In genomic region chr11:113314065-113314388, GRCh38 we compare ENCODE assay signal across 8 cellular contexts. TPM values are rescaled to one million over a fixed set of nuclear protein-coding genes. Genes with fewer than 3 reads are reported as not detected.
DNase-seq lines count a peak whose midpoint lies in the region; ATAC-seq, FAIRE-seq and TF ChIP-seq lines count a peak whose summit lies in the region.

No MANE protein-coding gene starts in this region.

- H3K9me2 ChIP-seq in MM.1S (replicated peaks; ENCODE audit: insufficient read depth, low read length), result no peaks in the 10 kb centered on the region

- FAIRE-seq in H1 (lab: Jason Lieb, UNC), result no peak

- no peak overlapping the region; the same call in 1 of the 2 replicates for H4K8ac ChIP-seq in H1 (ENCODE audit: extremely low read depth, insufficient read depth, low read length)

- H2BK15ac ChIP-seq in H1 (ENCODE audit: low read length), result no peak overlapping the region

- no peak overlapping the region for H2BK5ac ChIP-seq in H1 (ENCODE audit: low read depth, low read length)

- H3K9me3 Mint-ChIP-seq in neural crest cell, result peaks cover 3% of the 10 kb centered on the region

- peak overlapping the region; percentile 87 for H3K4me3 Mint-ChIP-seq in neural crest cell

- WGBS in H1 (ENCODE audit: extremely low coverage in 1 of 2, insufficient coverage in 1 of 2, insufficient read length in 1 of 2, insufficient replicate concordance in 2 of 2, low coverage in 1 of 2, low lambda C conversion rate in 2 of 2, missing lambda C conversion rate in 1 of 2), 2 experiments, result 11% methylated on average over 9 of the region's 9 CpGs; no CpG with 5 or more reads in 1 of the 2 experiments
- WGBS in aorta, 2 donors, result 2% methylated on average over 9 of the region's 9 CpGs

- H3K4me1 ChIP-seq in MM.1S (ENCODE audit: low read length) (peaks cover 10% of the 10 kb centered on the region), H1 (replicated peaks in 1 of 4; ENCODE audit: control insufficient read depth in 3 of 4, insufficient read depth in 4 of 4, low read length in 3 of 4) (peaks cover 0 to 13% (median 6%) of the 10 kb centered on the region in 4 experiments; a peak in 6 of 7 replicates), aorta (ENCODE audit: control insufficient read depth in 1 of 2, insufficient read depth in 2 of 2, low read length in 2 of 2) (no peaks in the 10 kb centered on the region)

- no peak for TF ChIP-seq CTCF in BJ (IDR thresholded peaks at IDR 0.05; ENCODE audit: insufficient read depth, low read depth, low read length)
- TF ChIP-seq CTCF in MM.1S (IDR thresholded peaks at IDR 0.05; ENCODE audit: low read length), result no peak
- no peak for TF ChIP-seq CTCF in H1 (IDR thresholded peaks at IDR 0.05; ENCODE audit: control extremely low read depth in 1 of 3, insufficient read depth in 1 of 3, low read depth in 1 of 3, low read length in 3 of 3)
- no peak for TF ChIP-seq CTCF in neural crest cell (conservative IDR thresholded peaks at IDR 0.05)

- H3K14ac ChIP-seq in H1 (ENCODE audit: insufficient read length), result no peak overlapping the region

- H2BK120ac ChIP-seq in H1 (replicated peaks; ENCODE audit: low read depth, low read length), result no peak overlapping the region

- peaks cover 18% of the 10 kb centered on the region for H3K36me3 Mint-ChIP-seq in neural crest cell (ENCODE audit: low read depth)

- no peak overlapping the region for H3K4ac ChIP-seq in H1 (replicated peaks; ENCODE audit: insufficient read length, low read depth, low read length)

- no peak overlapping the region for H2BK20ac ChIP-seq in H1 (ENCODE audit: low read length)

- no peak overlapping the region; the same call in 1 of the 2 replicates for H3K9ac ChIP-seq in MM.1S (ENCODE audit: low read length)
- peak overlapping the region in 1 of 4 experiments; percentile 47; a peak in 1 of 7 replicates for H3K9ac ChIP-seq in H1 (replicated peaks in 1 of 4; ENCODE audit: extremely low read depth in 1 of 4, low read depth in 3 of 4, low read length in 3 of 4)

- H4K20me1 ChIP-seq in MM.1S (ENCODE audit: insufficient read depth, low read length) (no peaks in the 10 kb centered on the region), H1 (replicated peaks in 1 of 2; ENCODE audit: control insufficient read depth in 1 of 2, insufficient read depth in 2 of 2, low read length in 2 of 2) (no peaks in the 10 kb centered on the region)

- H4K91ac ChIP-seq in H1 (replicated peaks; ENCODE audit: insufficient read length, low read length), result no peak overlapping the region

- H3K4me2 ChIP-seq in MM.1S (ENCODE audit: low read depth, low read length), result peak overlapping the region; percentile 57
- peak overlapping the region; percentile 61 to 93 for H3K4me2 ChIP-seq in H1 (ENCODE audit: insufficient read depth in 1 of 2, low read depth in 2 of 2, low read length in 2 of 2)

- TF ChIP-seq EP300 in H1 (IDR thresholded peaks at IDR 0.05; ENCODE audit: borderline replicate concordance in 1 of 2, low read depth in 2 of 2, low read length in 2 of 2), result no peak

- CTCF ChIA-PET in BJ (lab: Yijun Ruan, JAX), result interaction anchor here (1.5 to 3.7 kb wide), 3 partner anchors 10 to 416 kb away, joined by 4 to 20 read pairs (median 7); no protein-coding TSS in a partner anchor
- CTCF ChIA-PET in H1 (lab: Charles Lee; ENCODE audit: partially characterized antibody), result interaction anchor here (0.6 to 1.3 kb wide), 8 partner anchors 9 to 416 kb away, joined by 3 to 5 read pairs (median 4); no protein-coding TSS in a partner anchor

- no peak overlapping the region for H3K27ac Mint-ChIP-seq in neural crest cell (ENCODE audit: unreplicated experiment)

- H3K9me3 ChIP-seq in MM.1S (replicated peaks; ENCODE audit: insufficient read depth, low read length), result no peaks in the 10 kb centered on the region
- H3K9me3 ChIP-seq in H1 (ENCODE audit: insufficient read depth in 2 of 2, low read depth in 1 of 2, low read length in 1 of 2), result no peaks in the 10 kb centered on the region
- no peaks in the 10 kb centered on the region for H3K9me3 ChIP-seq in aorta (ENCODE audit: control insufficient read depth, low read length)

- H3K56ac ChIP-seq in H1 (replicated peaks; ENCODE audit: insufficient read length, low read depth, low read length), result no peak overlapping the region

- no peaks in the 10 kb centered on the region for H3K27me3 ChIP-seq in BJ (ENCODE audit: control insufficient read depth, insufficient read depth, low read length)
- no peaks in the 10 kb centered on the region for H3K27me3 ChIP-seq in MM.1S (replicated peaks; ENCODE audit: insufficient read depth, low read length)
- H3K27me3 ChIP-seq in H1 (replicated peaks in 1 of 4; ENCODE audit: control insufficient read depth in 3 of 4, extremely low read depth in 1 of 4, insufficient read depth in 3 of 4, low read length in 3 of 4), result peaks cover 0 to 8% (median 3%) of the 10 kb centered on the region in 4 experiments; a peak in 1 of 7 replicates
- no peaks in the 10 kb centered on the region for H3K27me3 ChIP-seq in aorta (ENCODE audit: control insufficient read depth in 1 of 2, insufficient read depth in 2 of 2, low read length in 1 of 2)

- no peak overlapping the region for H2AK5ac ChIP-seq in H1 (ENCODE audit: low read depth, low read length)

- no peaks in the 10 kb centered on the region for H3F3A ChIP-seq in MM.1S (ENCODE audit: insufficient read depth, low read length)

- POLR2A ChIA-PET in BJ (lab: Charles Lee) (no interaction called here), H1 (lab: Charles Lee; ENCODE audit: partially characterized antibody) (interaction anchor here (1.0 to 1.2 kb wide), 2 partner anchors 16 to 18 kb away, joined by 3 read pairs; no protein-coding TSS in a partner anchor)

- no peak overlapping the region for H2BK12ac ChIP-seq in H1 (ENCODE audit: low read depth, low read length)

- no peak; a peak in 1 of 3 replicates for TF ChIP-seq POLR2A in H1 (IDR thresholded peaks at IDR 0.05; ENCODE audit: control extremely low read depth in 1 of 2, low read depth in 2 of 2, low read length in 2 of 2)

- H3K79me1 ChIP-seq in H1 (ENCODE audit: low read depth, low read length), result no peaks in the 10 kb centered on the region

- TF ChIP-seq RAD21 in H1 (IDR thresholded peaks at IDR 0.05 in 1 of 2, conservative IDR thresholded peaks at IDR 0.05 in 1 of 2; ENCODE audit: low read depth in 2 of 2, low read length in 2 of 2), result no peak

- H3K79me2 ChIP-seq in MM.1S (ENCODE audit: low read length) (peaks cover 7% of the 10 kb centered on the region; the same call in 1 of the 2 replicates), H1 (ENCODE audit: control insufficient read depth in 1 of 2, insufficient read depth in 2 of 2, low read length in 2 of 2) (no peaks in the 10 kb centered on the region)

- H3K27ac ChIP-seq in MM.1S (ENCODE audit: low read length), result no peak overlapping the region; the same call in 1 of the 2 replicates
- H3K27ac ChIP-seq in H1 (ENCODE audit: low read depth, low read length), result no peak overlapping the region
- H3K27ac ChIP-seq in aorta (ENCODE audit: low read depth in 1 of 2, low read length in 2 of 2), result peak overlapping the region in 1 of 2 donors; percentile 22

- DNase-seq in BJ (ENCODE audit: low read depth) (no peak), MM.1S (no peak), H1 (ENCODE audit: low read depth in 1 of 2, low spot score in 2 of 2) (no peak), neural crest cell (ENCODE audit: low read depth, low spot score) (no peak), activated gamma-delta T cell (lab: John Stamatoyannopoulos, UW) (no peak), EL (no peak), aorta (no peak)

- intact Hi-C loops in aorta (cut with DNase I), result loop anchor here in 1 of 2 donors (5.0 kb wide), 1 partner anchor 218 kb away; no protein-coding TSS in a partner anchor

- H2AFZ ChIP-seq in MM.1S (ENCODE audit: low read length), result peak overlapping the region; percentile 71
- peak overlapping the region; percentile 82 for H2AFZ ChIP-seq in H1 (ENCODE audit: low read length)

- no peaks in the 10 kb centered on the region for H3K36me3 ChIP-seq in BJ (ENCODE audit: control insufficient read depth, insufficient read depth, low read length)
- H3K36me3 ChIP-seq in MM.1S (replicated peaks; ENCODE audit: insufficient read depth, low read length), result no peaks in the 10 kb centered on the region
- H3K36me3 ChIP-seq in H1 (ENCODE audit: control insufficient read depth in 2 of 4, insufficient read depth in 4 of 4, low read length in 3 of 4), result no peaks in the 10 kb centered on the region
- H3K36me3 ChIP-seq in aorta (ENCODE audit: control insufficient read depth in 1 of 2, insufficient read depth in 2 of 2, low read length in 1 of 2), result peaks cover 0 to 2% of the 10 kb centered on the region in 2 donors

- H3K4me1 Mint-ChIP-seq in neural crest cell, result peaks cover 16% of the 10 kb centered on the region

- no peak overlapping the region for H3K23ac ChIP-seq in H1 (ENCODE audit: insufficient read length)

- H3K23me2 ChIP-seq in H1 (ENCODE audit: low read depth, low read length), result peaks cover 6% of the 10 kb centered on the region

- peaks cover 50% of the 10 kb centered on the region for H3K27me3 Mint-ChIP-seq in neural crest cell (ENCODE audit: low read depth)

- H3K18ac ChIP-seq in H1 (ENCODE audit: extremely low read depth, low read length), result no peak overlapping the region

- H3K4me3 ChIP-seq in BJ (ENCODE audit: low read depth, low read length) (peak overlapping the region; percentile 83), MM.1S (ENCODE audit: low read length) (peak overlapping the region; percentile 29; the same call in 1 of the 2 replicates), H1 (ENCODE audit: extremely low read depth in 1 of 4, insufficient read depth in 2 of 4, low read depth in 3 of 4, low read length in 4 of 4) (peak overlapping the region in 3 of 4 experiments; percentile 20 to 79 (median 24); a peak in 4 of 8 replicates), aorta (ENCODE audit: low read length in 2 of 2) (peak overlapping the region in 1 of 2 donors; percentile 49)

- H4K5ac ChIP-seq in H1 (ENCODE audit: insufficient read length, low read depth, low read length), result no peak overlapping the region

- no peak for ATAC-seq in aorta (ENCODE audit: low FRiP score)
- no peak for ATAC-seq in GM21526 (IDR thresholded peaks at IDR 0.05; ENCODE audit: low FRiP score, unreplicated experiment)

TF ChIP-seq in H1, 55 proteins besides CTCF, POLR2A, EP300 and RAD21 (continues in another document):
- TF ChIP-seq KDM1A (IDR thresholded peaks at IDR 0.05; ENCODE audit: borderline replicate concordance, low read length), result peak; percentile 41; the same call in 1 of the 2 replicates

RNA-seq across cellular contexts. Expression of gene TTC12, which starts 0.4 kb away (rescaled TPM):
- polyA plus RNA-seq in BJ (2011; rRNA removed) (11.2 and 14.0 TPM in 2 replicates), H1 (2011; rRNA removed) (4.7 and 5.1 TPM in 2 replicates), aorta (10 to 100 TPM in 1 of 2 donors, 1 to 10 TPM in 1; 7.3 to 11.6 TPM)
- polyA minus RNA-seq in BJ (2011; rRNA and poly(A)+ RNA removed), result 13.3 and 20.5 TPM in 2 replicates
- 7.4 and 9.0 TPM in 2 replicates for total RNA-seq in H1 (2021; fragmentation: NEBNext Ultra II Directional; extraction: Animal tissue kit (Norgen Biotek cat#: 25700))
- 8.0 TPM for polyA plus RNA-seq in H1 (2011; cell fraction: cytosol; rRNA removed)
- polyA plus RNA-seq in H1 (2011; cell fraction: nucleus; rRNA removed), result 26.4 TPM
- 6.2 to 11.4 TPM (median 7.5 TPM) in 4 replicates for polyA plus RNA-seq in H1 (2012, experiment 1 of 2)
- polyA plus RNA-seq in H1 (2012, experiment 2 of 2), result 1.1 TPM
- polyA plus RNA-seq in H1 (2013, experiment 1 of 2), result 6.7 TPM
- polyA plus RNA-seq in H1 (2013, experiment 2 of 2), result 6.8 TPM
- 9.6 and 14.1 TPM in 2 replicates for polyA minus RNA-seq in H1 (2011; rRNA and poly(A)+ RNA removed)
- 10.9 TPM for polyA minus RNA-seq in H1 (2011; cell fraction: cytosol; rRNA and poly(A)+ RNA removed)
- polyA minus RNA-seq in H1 (2011; cell fraction: nucleus; rRNA and poly(A)+ RNA removed), result 33.3 TPM
- total RNA-seq in neural crest cell (20.5 and 21.6 TPM in 2 replicates), aorta (10 to 100 TPM in 1 of 2 donors, 1 to 10 TPM in 1; 8.9 to 24.7 TPM)
